In genomic region chr12:30796891-30797371, GRCh38 we compare ENCODE assay signal across 8 cellular contexts. TPM values are rescaled to one million over a fixed set of nuclear protein-coding genes. Genes with fewer than 3 reads are reported as not detected.
DNase-seq lines count a peak whose midpoint lies in the region; ATAC-seq lines count a peak whose summit lies in the region.

No MANE protein-coding gene starts in this region.

- H3K27ac Mint-ChIP-seq in activated T-cell treated with anti-CD3 and anti-CD28 coated beads, Interleukin-2, amount 50 U/mL, for 72 hours: peak overlapping the region; percentile 32
- no peak overlapping the region for H3K27ac Mint-ChIP-seq in activated CD4-positive, alpha-beta memory T cell treated with anti-CD3 and anti-CD28 coated beads for 36 hours

- H3K4me3 ChIP-seq in skin epidermis: peak overlapping the region; percentile 31 to 57 (median 47)

- intact Hi-C loops in activated CD4-positive, alpha-beta memory T cell treated with anti-CD3 and anti-CD28 coated beads for 36 hours (cut with micrococcal nuclease): no loop called here

- DNase-seq in activated T-cell treated with anti-CD3 and anti-CD28 coated beads, Interleukin-2, amount 50 U/mL, for 72 hours: no peak
- DNase-seq in activated T-cell treated with anti-CD3 and anti-CD28 coated beads for 4 hours: no peak
- no peak for DNase-seq in activated CD4-positive, alpha-beta memory T cell treated with anti-CD3 and anti-CD28 coated beads for 36 hours
- peak; percentile 27 for DNase-seq in hepatic stellate cell (ENCODE audit: low spot score)
- DNase-seq in globus pallidus (ENCODE audit: low spot score): no peak
- DNase-seq in OCI-M2 (lab: John Stamatoyannopoulos, UW; ENCODE audit: unreplicated experiment): no peak
- DNase-seq in activated CD4-positive, alpha-beta T cell treated with anti-CD3 and anti-CD28 coated beads for 4 hours: no peak

- H3K27me3 Mint-ChIP-seq in activated T-cell treated with anti-CD3 and anti-CD28 coated beads, Interleukin-2, amount 50 U/mL, for 72 hours (ENCODE audit: low read depth): peaks cover 53% of the 10 kb centered on the region
- peaks cover 38% of the 10 kb centered on the region for H3K27me3 Mint-ChIP-seq in activated CD4-positive, alpha-beta memory T cell treated with anti-CD3 and anti-CD28 coated beads for 36 hours

- POLR2A ChIA-PET in activated CD4-positive, alpha-beta memory T cell treated with anti-CD3 and anti-CD28 coated beads for 36 hours (lab: Charles Lee): interaction anchor here (1.4 kb wide), 1 partner anchor 42 kb away, joined by 4 read pairs; the partner anchor contains the start of gene CAPRIN2

- no peaks in the 10 kb centered on the region for H3K9me3 Mint-ChIP-seq in activated T-cell treated with anti-CD3 and anti-CD28 coated beads, Interleukin-2, amount 50 U/mL, for 72 hours
- H3K9me3 Mint-ChIP-seq in activated CD4-positive, alpha-beta memory T cell treated with anti-CD3 and anti-CD28 coated beads for 36 hours: no peaks in the 10 kb centered on the region

- no peak for ATAC-seq in activated T-cell treated with anti-CD3 and anti-CD28 coated beads, Interleukin-2, amount 50 U/mL, for 72 hours (replicated peaks in 1 of 2)

- CTCF ChIA-PET in activated CD4-positive, alpha-beta memory T cell treated with anti-CD3 and anti-CD28 coated beads for 36 hours (lab: Charles Lee): interaction anchor here (1.0 to 1.1 kb wide), 2 partner anchors 47 to 51 kb away, joined by 3 read pairs; no protein-coding TSS in a partner anchor

- H3K27ac ChIP-seq in skin epidermis: peak overlapping the region in 1 of 21 experiments; percentile 86

- H3K36me3 Mint-ChIP-seq in activated T-cell treated with anti-CD3 and anti-CD28 coated beads, Interleukin-2, amount 50 U/mL, for 72 hours (ENCODE audit: insufficient read depth in 2 of 2): peaks cover 0 to 3% of the 10 kb centered on the region in 2 donors
- H3K36me3 Mint-ChIP-seq in activated CD4-positive, alpha-beta memory T cell treated with anti-CD3 and anti-CD28 coated beads for 36 hours: no peaks in the 10 kb centered on the region

- H3K4me1 Mint-ChIP-seq in activated T-cell treated with anti-CD3 and anti-CD28 coated beads, Interleukin-2, amount 50 U/mL, for 72 hours (ENCODE audit: low read depth): peaks cover 16% of the 10 kb centered on the region
- peaks cover 16% of the 10 kb centered on the region for H3K4me1 Mint-ChIP-seq in activated CD4-positive, alpha-beta memory T cell treated with anti-CD3 and anti-CD28 coated beads for 36 hours (ENCODE audit: low read depth)

- peak overlapping the region; percentile 79 to 84 for H3K4me3 Mint-ChIP-seq in activated T-cell treated with anti-CD3 and anti-CD28 coated beads, Interleukin-2, amount 50 U/mL, for 72 hours
- H3K4me3 Mint-ChIP-seq in activated CD4-positive, alpha-beta memory T cell treated with anti-CD3 and anti-CD28 coated beads for 36 hours: peak overlapping the region; percentile 66

RNA-seq across cellular contexts. Expression of gene CAPRIN2, which starts 42.2 kb away (rescaled TPM):
- total RNA-seq in activated T-cell treated with anti-CD3 and anti-CD28 coated beads, Interleukin-2, amount 50 U/mL, for 72 hours: 10 to 100 TPM; 22.8 to 24.6 TPM
- total RNA-seq in activated CD4-positive, alpha-beta memory T cell treated with anti-CD3 and anti-CD28 coated beads for 36 hours: 10 to 100 TPM in 1 of 2 experiments, 1 to 10 TPM in 1; 10.0 to 11.5 TPM
